ENCODE assay signal across 7 cellular contexts in genomic region chr3:58769065-58769464, GRCh38.
"Had no signal": no experiment of that assay in that cellular context is flagged by ENCODE, and none has a peak within 500 bp of the region (broad histone marks: within the 10 kb centered on the region; RNA-seq: fewer than 3 reads in every experiment).

No MANE protein-coding gene starts in this region.

- ATAC-seq: GM23338, HCT116, K562 had no signal

- DNase-seq: H9, HFFc6, IMR-90, KG1 had no signal

- H3K4me3 ChIP-seq: GM23338, K562 had no signal
